21 cellular contexts compared by ENCODE assay signal in genomic region chr11:16412525-16413194, GRCh38. TPM values are rescaled to one million over a fixed set of nuclear protein-coding genes. Genes with fewer than 3 reads are reported as not detected.
DNase-seq lines count a peak whose midpoint lies in the region; ATAC-seq, FAIRE-seq and TF ChIP-seq lines count a peak whose summit lies in the region.
"Had no signal": no experiment of that assay in that cellular context is flagged by ENCODE, and none has a peak within 500 bp of the region (broad histone marks: within the 10 kb centered on the region; RNA-seq: fewer than 3 reads in every experiment).

No MANE protein-coding gene starts in this region.

- DNase-seq in K562 (ENCODE audit: extremely low read depth in 1 of 4, low spot score in 3 of 4): no peak
- DNase-seq in neural progenitor cell (ENCODE audit: low spot score): no peak
- DNase-seq in NCI-H1092 treated with DMSO at 0.1 percent for 48 hours (lab: John Stamatoyannopoulos, UW): no peak
- DNase-seq: activated CD8-positive, alpha-beta memory T cell treated with anti-CD3 and anti-CD28 coated beads for 24 hours; anterior cingulate cortex; DMS79; gastrocnemius medialis; NCI-H2081; NCI-H526; substantia nigra; WERI-Rb-1 had no signal

- H3K4me2 ChIP-seq in K562 (ENCODE audit: insufficient read depth, low read length) (no peak overlapping the region), neural progenitor cell (no peak overlapping the region)
- H3K4me2 ChIP-seq: BLaER1 treated with 17β-estradiol and CSF1 and Interleukin-3, amounts not matched to agents 10 nM and 100 nM had no signal

- no peak overlapping the region for H3K4me3 Mint-ChIP-seq in neural progenitor cell
- H3K4me3 Mint-ChIP-seq: natural killer cell treated with Interleukin-12 subunit alpha and Interleukin-12 subunit beta and Interleukin-15 and Interleukin-18, amount 100 ng/mL, for 72 hours had no signal

- TF ChIP-seq EP300 in K562 (IDR thresholded peaks at IDR 0.05; ENCODE audit: low read length) (no peak), gastroesophageal sphincter (IDR thresholded peaks at IDR 0.05) (no peak)

- POLR2A ChIA-PET in K562 (lab: Yijun Ruan, JAX): no interaction called here

- CTCF ChIA-PET in K562 (lab: Yijun Ruan, JAX; ENCODE audit: low intra/inter-chr PET ratio): no interaction called here

- ATAC-seq in GM18909 (IDR thresholded peaks at IDR 0.05; ENCODE audit: poor library complexity, unreplicated experiment) (peak; percentile 76), GM21576 (IDR thresholded peaks at IDR 0.05; ENCODE audit: unreplicated experiment) (peak; percentile 79), HG03280 (IDR thresholded peaks at IDR 0.05; ENCODE audit: unreplicated experiment) (peak; percentile 79), K562 (no peak; the same call in 2 of the 3 replicates), gastroesophageal sphincter (no peak), GM21423 (IDR thresholded peaks at IDR 0.05; ENCODE audit: unreplicated experiment) (no peak)
- ATAC-seq: gastrocnemius medialis; natural killer cell treated with Interleukin-12 subunit alpha and Interleukin-12 subunit beta and Interleukin-15 and Interleukin-18, amount 100 ng/mL, for 72 hours; Panc1 had no signal

- no peaks in the 10 kb centered on the region for H3K9me1 ChIP-seq in K562 (ENCODE audit: control insufficient read depth, insufficient read depth, low read length)

- no peak overlapping the region for H3K27ac Mint-ChIP-seq in neural progenitor cell
- H3K27ac Mint-ChIP-seq: activated T-helper 2 cell treated with anti-CD3 and anti-CD28 coated beads, Interferon-gamma antibody, Interleukin-2, Interleukin-4, amounts not matched to agents 10 μg/mL and 5 μg/mL and 100 μg/mL, durations not matched to agents 14 hours and 24 hours and 36 hours; natural killer cell treated with Interleukin-12 subunit alpha and Interleukin-12 subunit beta and Interleukin-15 and Interleukin-18, amount 100 ng/mL, for 72 hours had no signal

- in situ Hi-C loops in K562 (cut with MboI): no loop called here

- BruUV-seq in K562 (replicated peaks; lab: Mats Ljungman, UMichigan): no TSS peak

- 30% methylated on average over 1 of the region's 1 CpG for WGBS in K562 (ENCODE audit: insufficient coverage, low coverage, missing lambda C conversion rate)
- 17% methylated on average over 1 of the region's 1 CpG; no CpG with 5 or more reads in 1 of the 2 donors for WGBS in gastroesophageal sphincter (ENCODE audit: low coverage in 1 of 2), 2 donors

- H3K27me3 ChIP-seq in K562 (ENCODE audit: control insufficient read depth in 2 of 2, insufficient read depth in 2 of 2, low read length in 2 of 2): no peaks in the 10 kb centered on the region
- H3K27me3 ChIP-seq in neural progenitor cell: peaks cover 100% of the 10 kb centered on the region
- no peaks in the 10 kb centered on the region for H3K27me3 ChIP-seq in gastroesophageal sphincter
- H3K27me3 ChIP-seq: BLaER1 treated with 17β-estradiol and CSF1 and Interleukin-3, amounts not matched to agents 10 nM and 100 nM; gastrocnemius medialis had no signal

- TF ChIP-seq CTCF in K562 (IDR thresholded peaks at IDR 0.05 in 2 of 3, conservative IDR thresholded peaks at IDR 0.05 in 1 of 3; ENCODE audit: insufficient read depth in 2 of 3, low read depth in 1 of 3, low read length in 3 of 3) (no peak), neural progenitor cell (IDR thresholded peaks at IDR 0.05) (no peak), gastroesophageal sphincter (IDR thresholded peaks at IDR 0.05) (no peak)

- H3K27me3 Mint-ChIP-seq in neural progenitor cell (ENCODE audit: insufficient read depth, low read depth): no peaks in the 10 kb centered on the region
- H3K27me3 Mint-ChIP-seq: natural killer cell treated with Interleukin-12 subunit alpha and Interleukin-12 subunit beta and Interleukin-15 and Interleukin-18, amount 100 ng/mL, for 72 hours had no signal

- H3K4me1 ChIP-seq in K562 (replicated peaks in 1 of 2; ENCODE audit: control insufficient read depth in 2 of 2, insufficient read depth in 2 of 2, low read length in 2 of 2) (peaks cover 0 to 16% of the 10 kb centered on the region in 2 experiments; a peak in 2 of 5 replicates), neural progenitor cell (no peaks in the 10 kb centered on the region), gastroesophageal sphincter (no peaks in the 10 kb centered on the region)

- intact Hi-C loops in K562 (cut with micrococcal nuclease): no loop called here

- no peak for TF ChIP-seq POLR2A in K562 (conservative IDR thresholded peaks at IDR 0.05)
- TF ChIP-seq POLR2A in gastroesophageal sphincter (IDR thresholded peaks at IDR 0.05): no peak

- no peak overlapping the region for H3K9ac ChIP-seq in K562 (ENCODE audit: insufficient read depth in 1 of 2, low read depth in 2 of 2, low read length in 2 of 2)
- no peak overlapping the region for H3K9ac ChIP-seq in neural progenitor cell
- H3K9ac ChIP-seq: BLaER1 treated with 17β-estradiol and CSF1 and Interleukin-3, amounts not matched to agents 10 nM and 100 nM had no signal

- H3K4me3 ChIP-seq in K562 (no peak overlapping the region), neural progenitor cell (no peak overlapping the region), gastroesophageal sphincter (no peak overlapping the region)
- H3K4me3 ChIP-seq: BLaER1 treated with 17β-estradiol and CSF1 and Interleukin-3, amounts not matched to agents 10 nM and 100 nM; gastrocnemius medialis; lung had no signal

- H3K4me1 Mint-ChIP-seq in neural progenitor cell: no peaks in the 10 kb centered on the region

- H4K20me1 ChIP-seq in K562 (replicated peaks; ENCODE audit: control insufficient read depth, insufficient read depth, low read length) (no peaks in the 10 kb centered on the region), neural progenitor cell (ENCODE audit: low read depth) (no peaks in the 10 kb centered on the region)
- H4K20me1 ChIP-seq: BLaER1 treated with 17β-estradiol and CSF1 and Interleukin-3, amounts not matched to agents 10 nM and 100 nM had no signal

- H3K79me2 ChIP-seq in K562 (ENCODE audit: control insufficient read depth, insufficient read depth, low read length) (no peaks in the 10 kb centered on the region), neural progenitor cell (ENCODE audit: low read depth) (no peaks in the 10 kb centered on the region)

- TF ChIP-seq RAD21 in K562 (CRISPR knock-in tag; conservative IDR thresholded peaks at IDR 0.05 in 1 of 2, IDR thresholded peaks at IDR 0.05 in 1 of 2): no peak

- H3K36me3 ChIP-seq in K562 (ENCODE audit: control insufficient read depth, insufficient read depth, low read length) (no peaks in the 10 kb centered on the region), neural progenitor cell (no peaks in the 10 kb centered on the region), gastroesophageal sphincter (no peaks in the 10 kb centered on the region)
- H3K36me3 ChIP-seq: BLaER1 treated with 17β-estradiol and CSF1 and Interleukin-3, amounts not matched to agents 10 nM and 100 nM; gastrocnemius medialis; WERI-Rb-1 had no signal

- no peak for FAIRE-seq in K562 (lab: Jason Lieb, UNC)

- H3K27ac ChIP-seq in K562 (ENCODE audit: extremely low read depth, low read depth, low read length) (peak overlapping the region; percentile 13; the same call in 1 of the 3 replicates), neural progenitor cell (no peak overlapping the region), gastroesophageal sphincter (no peak overlapping the region)
- H3K27ac ChIP-seq: BLaER1 treated with 17β-estradiol and CSF1 and Interleukin-3, amounts not matched to agents 10 nM and 100 nM; gastrocnemius medialis; WERI-Rb-1 had no signal

- H2AFZ ChIP-seq in K562 (ENCODE audit: low read depth, low read length): no peak overlapping the region
- H2AFZ ChIP-seq in neural progenitor cell (replicated peaks): no peak overlapping the region

- H3K9me3 Mint-ChIP-seq in neural progenitor cell: no peaks in the 10 kb centered on the region
- H3K9me3 Mint-ChIP-seq: activated T-helper 2 cell treated with anti-CD3 and anti-CD28 coated beads, Interferon-gamma antibody, Interleukin-2, Interleukin-4, amounts not matched to agents 10 μg/mL and 5 μg/mL and 100 μg/mL, durations not matched to agents 14 hours and 24 hours and 36 hours; natural killer cell treated with Interleukin-12 subunit alpha and Interleukin-12 subunit beta and Interleukin-15 and Interleukin-18, amount 100 ng/mL, for 72 hours had no signal

- peaks cover 1% of the 10 kb centered on the region for H3K36me3 Mint-ChIP-seq in neural progenitor cell
- H3K36me3 Mint-ChIP-seq: natural killer cell treated with Interleukin-12 subunit alpha and Interleukin-12 subunit beta and Interleukin-15 and Interleukin-18, amount 100 ng/mL, for 72 hours had no signal

- H3K9me3 ChIP-seq in K562 (replicated peaks; ENCODE audit: control insufficient read depth, insufficient read depth, low read depth, low read length) (no peaks in the 10 kb centered on the region), neural progenitor cell (ENCODE audit: low read depth) (no peaks in the 10 kb centered on the region), gastroesophageal sphincter (no peaks in the 10 kb centered on the region)
- H3K9me3 ChIP-seq: BLaER1 treated with 17β-estradiol and CSF1 and Interleukin-3, amounts not matched to agents 10 nM and 100 nM; gastrocnemius medialis had no signal

- no peaks in the 10 kb centered on the region for H3F3A ChIP-seq in neural progenitor cell (ENCODE audit: low read depth)

TF ChIP-seq in K562, 482 proteins besides CTCF, POLR2A, EP300 and RAD21 (continues in another document):
- no peak for TF ChIP-seq ZNF699 (CRISPR knock-in tag; IDR thresholded peaks at IDR 0.05; ENCODE audit: insufficient replicate concordance)

RNA-seq across cellular contexts. Expression of gene SOX6, which starts 56.3 kb away (rescaled TPM):
- total RNA-seq in K562 (2011; cell fraction: chromatin; rRNA removed; ENCODE audit: low replicate concordance): 45.4 and 64.4 TPM in 2 replicates
- 15.7 and 19.9 TPM in 2 replicates for total RNA-seq in K562 (2011; cell fraction: nucleolus; rRNA removed)
- 22.9 and 27.9 TPM in 2 replicates for total RNA-seq in K562 (2011; cell fraction: nucleoplasm; rRNA removed)
- total RNA-seq in K562 (2014; rRNA removed): 5.7 and 8.0 TPM in 2 replicates
- 8.7 and 9.1 TPM in 2 replicates for total RNA-seq in K562 (2014; rRNA removed; fragmentation: Illumina TruSeq; extraction: Trizol)
- total RNA-seq in K562 (2015; rRNA removed; fragmentation: Illumina TruSeq; extraction: Trizol): 7.0 and 8.4 TPM in 2 replicates
- total RNA-seq in K562 (2021): 8.0 and 9.4 TPM in 2 replicates
- polyA plus RNA-seq in K562 (2011; rRNA removed): 3.4 and 3.7 TPM in 2 replicates
- 0.98 and 1.6 TPM in 2 replicates for polyA plus RNA-seq in K562 (2011; cell fraction: cytosol; rRNA removed)
- polyA plus RNA-seq in K562 (2011; cell fraction: nucleus; rRNA removed): 6.2 and 7.1 TPM in 2 replicates
- polyA plus RNA-seq in K562 (2012): 4.1 and 4.5 TPM in 2 replicates
- 5.5 and 7.8 TPM in 2 replicates for polyA plus RNA-seq in K562 (2014; fragmentation: Illumina TruSeq; extraction: Trizol)
- 1 to 10 TPM in 1 of 2 experiments, under 1 TPM in 1; 0.89 to 2.9 TPM for polyA plus RNA-seq in K562 (2014; fragmentation: Nextera tagmentation; extraction: Ambion mirVana)
- polyA plus RNA-seq in K562 (2014; rRNA removed): 3.4 and 4.7 TPM in 2 replicates
- 26.2 and 35.6 TPM in 2 replicates for polyA minus RNA-seq in K562 (2011; rRNA and poly(A)+ RNA removed)
- polyA minus RNA-seq in K562 (2011; cell fraction: cytosol; rRNA and poly(A)+ RNA removed): 4.0 and 5.7 TPM in 2 replicates
- polyA minus RNA-seq in K562 (2011; cell fraction: nucleus; rRNA and poly(A)+ RNA removed): 21.0 and 41.1 TPM in 2 replicates
- total RNA-seq in neural progenitor cell (ENCODE audit: low replicate concordance): 7.6 and 8.3 TPM in 2 replicates
- total RNA-seq in gastroesophageal sphincter: 10 to 100 TPM in 2 of 4 donors, 1 to 10 TPM in 2; 1.2 to 21.9 (median 6.5) TPM
- total RNA-seq: natural killer cell treated with Interleukin-12 subunit alpha and Interleukin-12 subunit beta and Interleukin-15 and Interleukin-18, amount 100 ng/mL, for 72 hours had no signal

Comparison
In these comparisons a context has a peak if more than half of its experiments do, and no peak if none do; other contexts are left out.
1. ATAC-seq: peak in GM18909 (single experiment), GM21576 (single experiment) and HG03280 (single experiment); none in K562 (single experiment), gastroesophageal sphincter (single experiment) and GM21423 (single experiment).